Comparison of ENCODE assay signal across 31 cellular contexts in the genomic region with DNA sequence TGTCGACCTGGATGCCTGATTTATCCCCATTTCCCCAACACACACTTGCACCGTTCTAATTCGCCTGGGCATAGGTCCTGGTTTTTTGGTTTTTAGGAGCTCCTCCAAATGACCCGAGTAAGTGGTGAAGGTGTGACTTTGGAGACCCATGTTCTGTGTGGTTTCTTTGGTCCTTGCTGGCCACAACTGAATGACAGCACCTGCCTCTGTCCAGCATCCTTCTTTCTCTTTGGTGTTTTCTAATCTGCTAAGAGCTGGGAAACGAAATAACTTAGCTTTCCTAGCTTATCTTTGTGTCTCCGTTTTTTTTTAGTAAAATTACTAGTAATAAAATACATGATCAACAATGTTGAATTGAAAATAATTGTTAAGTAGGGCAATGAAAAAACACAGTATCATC.
"Had no signal": no experiment of that assay in that cellular context is flagged by ENCODE, and none has a peak within 500 bp of the region (broad histone marks: within the 10 kb centered on the region; RNA-seq: fewer than 3 reads in every experiment).

No MANE protein-coding gene starts in this region.

- H3K27ac ChIP-seq: adrenal gland, ascending aorta, body of pancreas, brain microvascular endothelial cell, breast epithelium, cardiac muscle cell had no signal

- H3K4me3 ChIP-seq: adrenal gland, ascending aorta, body of pancreas, breast epithelium, cardiac muscle cell had no signal

- ATAC-seq: activated naive CD4-positive, alpha-beta T cell treated with anti-CD3 and anti-CD28 coated beads, Interleukin-2, amount 50 U/mL, for 72 hours; activated naive CD8-positive, alpha-beta T cell treated with anti-CD3 and anti-CD28 coated beads, Interleukin-2, amount 50 U/mL, for 24 hours; activated T-cell treated with anti-CD3 and anti-CD28 coated beads, Interleukin-2, amount 50 U/mL, for 4 hours; activated T-cell treated with anti-CD3 and anti-CD28 coated beads, Interleukin-2, amount 50 U/mL, for 72 hours; activated T-helper 17 cell treated with anti-CD3 and anti-CD28 coated beads, Interleukin-2, amount 50 U/mL, for 72 hours; body of pancreas had no signal

- H3K36me3 ChIP-seq: adrenal gland, ascending aorta, brain microvascular endothelial cell, breast epithelium, cardiac muscle cell had no signal

- H3K27me3 ChIP-seq: ascending aorta, body of pancreas, brain microvascular endothelial cell had no signal

- DNase-seq: activated effector memory CD4-positive, alpha-beta T cell treated with anti-CD3 and anti-CD28 coated beads, Interleukin-2, amount 50 U/mL, for 16 hours; activated effector memory CD4-positive, alpha-beta T cell treated with Interleukin-2 at 50 U/mL for 16 hours; activated gamma-delta T cell; activated gamma-delta T cell treated with Interleukin-2 at 50 U/mL for 16 hours; activated naive CD4-positive, alpha-beta T cell; activated naive CD4-positive, alpha-beta T cell treated with anti-CD3 and anti-CD28 coated beads for 36 hours; activated naive CD4-positive, alpha-beta T cell treated with anti-CD3 and anti-CD28 coated beads, Interleukin-2, amount 10 ng/mL, durations not matched to agents 7 days and 5 days; activated naive CD4-positive, alpha-beta T cell treated with anti-CD3 and anti-CD28 coated beads, Interleukin-2, amount 50 U/mL, for 16 hours; activated naive CD4-positive, alpha-beta T cell treated with Interleukin-2 at 50 U/mL for 16 hours; activated naive CD8-positive, alpha-beta T cell treated with anti-CD3 and anti-CD28 coated beads for 36 hours; activated naive CD8-positive, alpha-beta T cell treated with anti-CD3 and anti-CD28 coated beads, Interleukin-2, amount 10 ng/mL, durations not matched to agents 7 days and 5 days; activated naive CD8-positive, alpha-beta T cell treated with anti-CD3 and anti-CD28 coated beads, Interleukin-2, amount 50 U/mL, for 24 hours; activated T-cell treated with anti-CD3 and anti-CD28 coated beads, Interleukin-2, amount 50 U/mL, for 1 hour; activated T-cell treated with anti-CD3 and anti-CD28 coated beads, Interleukin-2, amount 50 U/mL, for 24 hours; activated T-cell treated with anti-CD3 and anti-CD28 coated beads, Interleukin-2, amount 50 U/mL, for 4 hours; activated T-cell treated with anti-CD3 and anti-CD28 coated beads, Interleukin-2, amount 50 U/mL, for 48 hours; activated T-cell treated with anti-CD3 and anti-CD28 coated beads, Interleukin-2, amount 50 U/mL, for 72 hours; adrenal gland; amniotic stem cell; amygdala; anterior cingulate cortex; body of pancreas; brain microvascular endothelial cell; caudate nucleus; central memory CD4-positive, alpha-beta T cell; cerebellar nuclear complex had no signal

- H3K9me3 ChIP-seq: adrenal gland, body of pancreas had no signal

- H3K4me1 ChIP-seq: adrenal gland, ascending aorta, body of pancreas, breast epithelium had no signal
